In the genomic region with DNA sequence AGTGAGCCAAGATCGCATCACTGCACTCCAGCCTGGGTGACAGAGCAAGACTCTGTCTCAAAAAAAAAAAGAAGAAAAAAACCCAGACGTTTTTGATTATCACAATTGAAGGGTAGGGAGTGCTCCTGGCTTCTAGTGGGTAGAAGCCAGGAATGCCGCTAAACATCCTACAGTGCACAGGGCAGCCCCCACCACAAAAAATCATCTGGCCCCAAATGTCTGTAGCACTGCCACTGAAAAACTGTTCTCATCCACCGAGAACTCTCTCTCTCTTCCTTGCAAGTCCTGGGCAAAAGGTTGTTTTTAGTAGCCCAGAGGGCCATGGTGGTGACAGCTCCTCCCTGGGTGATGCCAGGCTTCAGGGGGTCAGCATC, we compare ENCODE assay signal across 8 cellular contexts. TPM values are rescaled to one million over a fixed set of nuclear protein-coding genes. Genes with fewer than 3 reads are reported as not detected.
A peak's percentile ranks its signal among the peaks of the same experiment; 100 is the strongest.
DNase-seq lines count a peak whose midpoint lies in the region; ATAC-seq, FAIRE-seq and TF ChIP-seq lines count a peak whose summit lies in the region.
"Had no signal": no experiment of that assay in that cellular context is flagged by ENCODE, and none has a peak within 500 bp of the region (broad histone marks: within the 10 kb centered on the region; RNA-seq: fewer than 3 reads in every experiment).

No MANE protein-coding gene starts in this region.

- H3K36me3 ChIP-seq in HUES64 (ENCODE audit: insufficient read depth, low read length) (0 out of 2 replicates have a peak, but pooled peaks cover 7% of the 10 kb centered on the region), astrocyte (ENCODE audit: insufficient read depth, low read length) (peaks cover 14% of the 10 kb centered on the region), liver (ENCODE audit: control insufficient read depth in 4 of 4, insufficient read depth in 3 of 4, low read depth in 1 of 4, low read length in 3 of 4) (no peaks in the 10 kb centered on the region), tibial artery (no peaks in the 10 kb centered on the region)

- no peaks in the 10 kb centered on the region for H3K27me3 ChIP-seq in HUES64 (ENCODE audit: insufficient read depth, low read length)
- H3K27me3 ChIP-seq in astrocyte (ENCODE audit: insufficient read depth, low read length), result no peaks in the 10 kb centered on the region
- H3K27me3 ChIP-seq in liver (ENCODE audit: control insufficient read depth in 4 of 4, insufficient read depth in 4 of 4, low read length in 3 of 4), result no peaks in the 10 kb centered on the region
- no peaks in the 10 kb centered on the region for H3K27me3 ChIP-seq in tibial artery

- ATAC-seq in HG03439 (IDR thresholded peaks at IDR 0.05; ENCODE audit: unreplicated experiment), result no peak

- H3K27me3 Mint-ChIP-seq in astrocyte (ENCODE audit: low read depth, unreplicated experiment), result no peaks in the 10 kb centered on the region

- H3K4me1 Mint-ChIP-seq in astrocyte (ENCODE audit: low read depth, unreplicated experiment), result peaks cover 54% of the 10 kb centered on the region

- peak overlapping the region; percentile 77 for H3K4me2 ChIP-seq in astrocyte (ENCODE audit: low read length)

- DNase-seq in astrocyte (ENCODE audit: low read depth), result no peak
- DNase-seq in tibial artery, result no peak
- DNase-seq in middle frontal gyrus (ENCODE audit: extremely low spot score, low spot score), result no peak
- no peak for DNase-seq in NCI-H1105 (lab: John Stamatoyannopoulos, UW)
- DNase-seq: activated T-cell treated with anti-CD3 and anti-CD28 coated beads, Interleukin-2, amount 50 U/mL, for 1 hour had no signal

- H3K4me3 Mint-ChIP-seq in astrocyte (ENCODE audit: unreplicated experiment), result peak overlapping the region; percentile 68

- no peak overlapping the region for H3K4me3 ChIP-seq in HUES64 (ENCODE audit: low read length)
- H3K4me3 ChIP-seq in astrocyte (ENCODE audit: insufficient read depth, low read depth, low read length), result no peak overlapping the region
- H3K4me3 ChIP-seq in liver (ENCODE audit: low read depth in 1 of 3, low read length in 3 of 3), result no peak overlapping the region
- H3K4me3 ChIP-seq in tibial artery, result no peak overlapping the region

- H3K4me1 ChIP-seq in HUES64 (ENCODE audit: insufficient read depth, low read length) (peaks cover 38% of the 10 kb centered on the region), astrocyte (ENCODE audit: insufficient read depth, low read length) (peaks cover 51% of the 10 kb centered on the region), liver (ENCODE audit: control insufficient read depth in 4 of 4, insufficient read depth in 4 of 4, low read length in 3 of 4) (peaks cover 10 to 16% (median 13%) of the 10 kb centered on the region in 4 donors), tibial artery (peaks cover 0 to 44% (median 21%) of the 10 kb centered on the region in 4 donors)

- TF ChIP-seq CTCF in astrocyte (IDR thresholded peaks at IDR 0.05; ENCODE audit: insufficient read depth, low read depth, low read length) (no peak), liver (IDR thresholded peaks at IDR 0.05; ENCODE audit: low read depth, low read length, missing input control) (no peak), tibial artery (IDR thresholded peaks at IDR 0.05) (no peak)

- no peak overlapping the region for H2AFZ ChIP-seq in astrocyte (ENCODE audit: low read depth, low read length)

- no peak for TF ChIP-seq RAD21 in liver (IDR thresholded peaks at IDR 0.05)

- peaks cover 8% of the 10 kb centered on the region for H3K36me3 Mint-ChIP-seq in astrocyte (ENCODE audit: low read depth, unreplicated experiment)

- H3K9me3 Mint-ChIP-seq in astrocyte (ENCODE audit: unreplicated experiment), result no peaks in the 10 kb centered on the region

- no peaks in the 10 kb centered on the region for H3K9me3 ChIP-seq in HUES64 (ENCODE audit: insufficient read depth, low read depth, low read length)
- no peaks in the 10 kb centered on the region for H3K9me3 ChIP-seq in astrocyte (ENCODE audit: insufficient read depth, low read depth, low read length)
- no peaks in the 10 kb centered on the region for H3K9me3 ChIP-seq in liver (ENCODE audit: control insufficient read depth in 4 of 4, low read length in 3 of 4)
- no peaks in the 10 kb centered on the region for H3K9me3 ChIP-seq in tibial artery

- intact Hi-C loops in tibial artery (cut with DNase I; ENCODE audit: low total_unique reads), result no loop called here

- H3K27ac Mint-ChIP-seq in astrocyte (ENCODE audit: unreplicated experiment), result peak overlapping the region; percentile 96

- WGBS in HUES64, result 68% methylated on average over 4 of the region's 4 CpGs
- WGBS in liver, result 60% methylated on average over 4 of the region's 4 CpGs

- peaks cover 85% of the 10 kb centered on the region for H3K79me2 ChIP-seq in astrocyte (ENCODE audit: insufficient read depth, low read length)

- peaks cover 92% of the 10 kb centered on the region for H4K20me1 ChIP-seq in astrocyte (ENCODE audit: insufficient read depth, low read length)

- H3K27ac ChIP-seq in HUES64 (ENCODE audit: low read depth, low read length) (0 out of 2 replicates have a peak overlapping the region, but pooled peaks have one; percentile 13), astrocyte (ENCODE audit: low read depth, low read length) (peak overlapping the region; percentile 94), liver (ENCODE audit: low read depth in 1 of 2, low read length in 2 of 2) (peak overlapping the region; percentile 84 to 86), tibial artery (peak overlapping the region; percentile 57 to 76)

- FAIRE-seq in astrocyte (lab: Jason Lieb, UNC), result no peak

- H3K9ac ChIP-seq in HUES64 (ENCODE audit: low read depth, low read length) (no peak overlapping the region), astrocyte (ENCODE audit: low read length) (peak overlapping the region; percentile 70), liver (ENCODE audit: low read depth in 1 of 2, low read length in 2 of 2) (no peak overlapping the region)

TF ChIP-seq in liver, 16 proteins besides CTCF, POLR2A, EP300 and RAD21:
- no peak for TF ChIP-seq JUND (IDR thresholded peaks at IDR 0.05)
- TF ChIP-seq FOXA2 (IDR thresholded peaks at IDR 0.05), result no peak
- TF ChIP-seq GABPA (IDR thresholded peaks at IDR 0.05 in 1 of 2, conservative IDR thresholded peaks at IDR 0.05 in 1 of 2), result no peak
- TF ChIP-seq YY1 (IDR thresholded peaks at IDR 0.05), result no peak
- no peak for TF ChIP-seq FOXA1 (IDR thresholded peaks at IDR 0.05)
- TF ChIP-seq, protein P1, sequence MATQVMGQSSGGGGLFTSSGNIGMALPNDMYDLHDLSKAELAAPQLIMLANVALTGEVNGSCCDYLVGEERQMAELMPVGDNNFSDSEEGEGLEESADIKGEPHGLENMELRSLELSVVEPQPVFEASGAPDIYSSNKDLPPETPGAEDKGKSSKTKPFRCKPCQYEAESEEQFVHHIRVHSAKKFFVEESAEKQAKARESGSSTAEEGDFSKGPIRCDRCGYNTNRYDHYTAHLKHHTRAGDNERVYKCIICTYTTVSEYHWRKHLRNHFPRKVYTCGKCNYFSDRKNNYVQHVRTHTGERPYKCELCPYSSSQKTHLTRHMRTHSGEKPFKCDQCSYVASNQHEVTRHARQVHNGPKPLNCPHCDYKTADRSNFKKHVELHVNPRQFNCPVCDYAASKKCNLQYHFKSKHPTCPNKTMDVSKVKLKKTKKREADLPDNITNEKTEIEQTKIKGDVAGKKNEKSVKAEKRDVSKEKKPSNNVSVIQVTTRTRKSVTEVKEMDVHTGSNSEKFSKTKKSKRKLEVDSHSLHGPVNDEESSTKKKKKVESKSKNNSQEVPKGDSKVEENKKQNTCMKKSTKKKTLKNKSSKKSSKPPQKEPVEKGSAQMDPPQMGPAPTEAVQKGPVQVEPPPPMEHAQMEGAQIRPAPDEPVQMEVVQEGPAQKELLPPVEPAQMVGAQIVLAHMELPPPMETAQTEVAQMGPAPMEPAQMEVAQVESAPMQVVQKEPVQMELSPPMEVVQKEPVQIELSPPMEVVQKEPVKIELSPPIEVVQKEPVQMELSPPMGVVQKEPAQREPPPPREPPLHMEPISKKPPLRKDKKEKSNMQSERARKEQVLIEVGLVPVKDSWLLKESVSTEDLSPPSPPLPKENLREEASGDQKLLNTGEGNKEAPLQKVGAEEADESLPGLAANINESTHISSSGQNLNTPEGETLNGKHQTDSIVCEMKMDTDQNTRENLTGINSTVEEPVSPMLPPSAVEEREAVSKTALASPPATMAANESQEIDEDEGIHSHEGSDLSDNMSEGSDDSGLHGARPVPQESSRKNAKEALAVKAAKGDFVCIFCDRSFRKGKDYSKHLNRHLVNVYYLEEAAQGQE (IDR thresholded peaks at IDR 0.05), result no peak
- no peak for TF ChIP-seq RXRA (IDR thresholded peaks at IDR 0.05)
- no peak for TF ChIP-seq NR2F2 (IDR thresholded peaks at IDR 0.05)
- TF ChIP-seq, protein P2, sequence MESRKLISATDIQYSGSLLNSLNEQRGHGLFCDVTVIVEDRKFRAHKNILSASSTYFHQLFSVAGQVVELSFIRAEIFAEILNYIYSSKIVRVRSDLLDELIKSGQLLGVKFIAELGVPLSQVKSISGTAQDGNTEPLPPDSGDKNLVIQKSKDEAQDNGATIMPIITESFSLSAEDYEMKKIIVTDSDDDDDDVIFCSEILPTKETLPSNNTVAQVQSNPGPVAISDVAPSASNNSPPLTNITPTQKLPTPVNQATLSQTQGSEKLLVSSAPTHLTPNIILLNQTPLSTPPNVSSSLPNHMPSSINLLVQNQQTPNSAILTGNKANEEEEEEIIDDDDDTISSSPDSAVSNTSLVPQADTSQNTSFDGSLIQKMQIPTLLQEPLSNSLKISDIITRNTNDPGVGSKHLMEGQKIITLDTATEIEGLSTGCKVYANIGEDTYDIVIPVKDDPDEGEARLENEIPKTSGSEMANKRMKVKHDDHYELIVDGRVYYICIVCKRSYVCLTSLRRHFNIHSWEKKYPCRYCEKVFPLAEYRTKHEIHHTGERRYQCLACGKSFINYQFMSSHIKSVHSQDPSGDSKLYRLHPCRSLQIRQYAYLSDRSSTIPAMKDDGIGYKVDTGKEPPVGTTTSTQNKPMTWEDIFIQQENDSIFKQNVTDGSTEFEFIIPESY (IDR thresholded peaks at IDR 0.05), result no peak
- TF ChIP-seq, protein P3, sequence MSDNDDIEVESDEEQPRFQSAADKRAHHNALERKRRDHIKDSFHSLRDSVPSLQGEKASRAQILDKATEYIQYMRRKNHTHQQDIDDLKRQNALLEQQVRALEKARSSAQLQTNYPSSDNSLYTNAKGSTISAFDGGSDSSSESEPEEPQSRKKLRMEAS (IDR thresholded peaks at IDR 0.05), result no peak
- no peak for TF ChIP-seq SP1 (IDR thresholded peaks at IDR 0.05)
- TF ChIP-seq HNF4A (conservative IDR thresholded peaks at IDR 0.05), result no peak
- no peak for TF ChIP-seq HNF4G (IDR thresholded peaks at IDR 0.05)
- TF ChIP-seq EGR1 (IDR thresholded peaks at IDR 0.05; ENCODE audit: low read depth in 2 of 2), result no peak
- no peak for TF ChIP-seq TAF1 (conservative IDR thresholded peaks at IDR 0.05)
- TF ChIP-seq, protein P4, sequence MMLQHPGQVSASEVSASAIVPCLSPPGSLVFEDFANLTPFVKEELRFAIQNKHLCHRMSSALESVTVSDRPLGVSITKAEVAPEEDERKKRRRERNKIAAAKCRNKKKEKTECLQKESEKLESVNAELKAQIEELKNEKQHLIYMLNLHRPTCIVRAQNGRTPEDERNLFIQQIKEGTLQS (IDR thresholded peaks at IDR 0.05), result no peak

RNA-seq across cellular contexts. Expression of a gene that starts 35.6 kb away (rescaled TPM):
- polyA plus RNA-seq in HUES64 (2013, experiment 1 of 2), result 0.95 TPM
- polyA plus RNA-seq in HUES64 (2013, experiment 2 of 2), result 1.3 TPM
- total RNA-seq in astrocyte, result 5.4 and 8.2 TPM in 2 replicates
- total RNA-seq in liver, result 1 to 10 TPM; 1.3 to 7.0 TPM
- polyA plus RNA-seq in liver, result 1 to 10 TPM; 2.1 to 2.4 TPM

Comparison
In these comparisons a context has a peak if more than half of its experiments do, and no peak if none do; other contexts are left out.
1. H3K27ac ChIP-seq: peak in every context shown above with its lines; median percentile 94 in astrocyte; 85 in liver; 66 in tibial artery; 13 in HUES64.